Comparison of ENCODE assay signal across 13 cellular contexts in the genomic region with DNA sequence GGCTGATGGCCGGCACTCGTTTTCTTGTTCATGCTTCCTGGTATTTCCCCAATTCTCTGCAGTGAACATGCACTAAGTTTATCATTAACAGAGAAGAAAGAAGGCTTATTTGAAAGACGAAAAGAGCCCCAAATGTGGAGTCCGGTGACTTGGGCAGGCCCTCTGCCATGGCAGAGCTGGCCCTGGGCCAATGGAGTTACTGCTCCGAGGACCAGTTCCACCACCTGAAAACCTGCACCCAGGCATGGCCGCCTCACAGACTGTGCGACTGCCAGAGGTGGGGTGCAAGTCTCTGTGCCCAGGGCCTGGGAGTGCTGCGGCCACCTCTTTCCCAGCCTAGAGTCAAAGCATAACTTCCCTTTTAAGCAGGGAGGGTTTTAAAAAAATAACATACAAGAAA. TPM values are rescaled to one million over a fixed set of nuclear protein-coding genes. Genes with fewer than 3 reads are reported as not detected.
"Had no signal": no experiment of that assay in that cellular context is flagged by ENCODE, and none has a peak within 500 bp of the region (broad histone marks: within the 10 kb centered on the region; RNA-seq: fewer than 3 reads in every experiment).

No MANE protein-coding gene starts in this region.

- H3K9me3 Mint-ChIP-seq: natural killer cell treated with Interleukin-12 subunit alpha and Interleukin-12 subunit beta and Interleukin-15 and Interleukin-18, amount 100 ng/mL, for 72 hours had no signal

- DNase-seq: activated CD4-positive, alpha-beta T cell treated with anti-CD3 and anti-CD28 coated beads for 4 hours; activated effector memory CD4-positive, alpha-beta T cell treated with Interleukin-2 at 50 U/mL for 16 hours; esophagus squamous epithelium; foreskin fibroblast; stimulated activated CD4-positive, alpha-beta T cell treated with anti-CD3 and anti-CD28 coated beads, Interleukin-15, amount 100 ng/mL, for 24 hours; stimulated activated CD4-positive, alpha-beta T cell treated with anti-CD3 and anti-CD28 coated beads, Interleukin-4, amount 100 ng/mL, for 24 hours; T1000; uterus; WERI-Rb-1 had no signal

- H3K9me3 ChIP-seq: esophagus squamous epithelium, uterus had no signal

- H3K4me3 ChIP-seq: esophagus squamous epithelium, lung, uterus had no signal

- H3K36me3 ChIP-seq: uterus had no signal

- ATAC-seq: natural killer cell treated with Interleukin-12 subunit alpha and Interleukin-12 subunit beta and Interleukin-15 and Interleukin-18, amount 100 ng/mL, for 72 hours had no signal

- H3K27me3 ChIP-seq: esophagus squamous epithelium, uterus had no signal

- H3K4me3 Mint-ChIP-seq: natural killer cell treated with Interleukin-12 subunit alpha and Interleukin-12 subunit beta and Interleukin-15 and Interleukin-18, amount 100 ng/mL, for 72 hours had no signal

- H3K27ac ChIP-seq: esophagus squamous epithelium, uterus, WERI-Rb-1 had no signal

- H3K27me3 Mint-ChIP-seq: natural killer cell treated with Interleukin-12 subunit alpha and Interleukin-12 subunit beta and Interleukin-15 and Interleukin-18, amount 100 ng/mL, for 72 hours had no signal

RNA-seq across cellular contexts. Expression of a gene that starts 24.9 kb away (rescaled TPM):
- total RNA-seq: cardiac septum, SK-MEL-5 had no signal
